ENCODE assay signal across 1 cellular context in genomic region chr12:2198088-2198501, GRCh38.
TF ChIP-seq lines count a peak whose summit lies in the region.

No MANE protein-coding gene starts in this region.

TF ChIP-seq in H1, 55 proteins besides CTCF, POLR2A, EP300 and RAD21 (continued from another document):
- TF ChIP-seq CHD7 (IDR thresholded peaks at IDR 0.05; ENCODE audit: insufficient replicate concordance, low read length) (no peak), ATF3 (IDR thresholded peaks at IDR 0.05; ENCODE audit: insufficient read depth, low read depth, low read length) (0 out of 2 replicates have a peak, but pooled peaks have one; percentile 46), RFX5 (IDR thresholded peaks at IDR 0.05; ENCODE audit: borderline replicate concordance, low read depth, low read length) (no peak), TAF1 (IDR thresholded peaks at IDR 0.05; ENCODE audit: low read depth, low read length) (peak; percentile 53; the same call in 1 of the 2 replicates), TBP (IDR thresholded peaks at IDR 0.05; ENCODE audit: low read depth, low read length) (0 out of 2 replicates have a peak, but pooled peaks have one; percentile 33), GABPA (IDR thresholded peaks at IDR 0.05; ENCODE audit: borderline replicate concordance, insufficient read depth, low read length) (0 out of 2 replicates have a peak, but pooled peaks have one; percentile 15), YY1 (IDR thresholded peaks at IDR 0.05; ENCODE audit: low read depth, low read length) (0 out of 2 replicates have a peak, but pooled peaks have one; percentile 22), MAFK (IDR thresholded peaks at IDR 0.05; ENCODE audit: low read depth, low read length) (peak; percentile 22; the same call in 1 of the 2 replicates), POLR2AphosphoS5 (IDR thresholded peaks at IDR 0.05; ENCODE audit: low read depth, low read length) (peak; percentile 39; the same call in 1 of the 2 replicates), EGR1 (IDR thresholded peaks at IDR 0.05; ENCODE audit: borderline replicate concordance, low read depth, low read length) (no peak)
TF ChIP-seq in H1: peak in this region for 15.
